Comparison of ENCODE assay signal across 10 cellular contexts in the genomic region with DNA sequence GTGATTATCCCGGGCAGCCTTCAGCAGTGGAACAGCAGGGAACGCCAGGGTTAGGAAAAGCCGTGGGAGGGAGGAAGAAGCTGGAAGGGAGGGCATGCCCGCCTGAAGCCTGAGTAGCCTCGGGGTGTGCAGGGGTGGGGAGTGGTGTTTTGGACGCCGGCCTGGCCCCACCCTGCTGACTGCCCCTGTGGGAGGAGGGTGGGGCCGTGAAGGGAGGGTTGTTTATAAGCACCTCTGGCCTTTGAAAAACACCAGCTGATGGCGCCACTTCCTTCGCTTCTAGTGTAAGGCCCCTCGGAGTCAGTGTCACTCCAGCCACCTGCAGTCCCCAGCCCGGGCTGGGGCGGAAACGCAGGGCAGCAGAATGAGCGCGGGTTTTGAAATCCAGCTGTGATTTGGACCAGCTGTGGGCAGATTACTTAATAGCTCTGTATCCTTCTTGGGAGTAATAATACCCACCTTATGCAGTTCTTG. TPM values are rescaled to one million over a fixed set of nuclear protein-coding genes. Genes with fewer than 3 reads are reported as not detected.
DNase-seq lines count a peak whose midpoint lies in the region; ATAC-seq, FAIRE-seq and TF ChIP-seq lines count a peak whose summit lies in the region.
"Had no signal": no experiment of that assay in that cellular context is flagged by ENCODE, and none has a peak within 500 bp of the region (broad histone marks: within the 10 kb centered on the region; RNA-seq: fewer than 3 reads in every experiment).

No MANE protein-coding gene starts in this region.

- intact Hi-C loops in K562 (cut with micrococcal nuclease), result loop anchor here (2.0 to 5.0 kb wide), 2 partner anchors 48 to 319 kb away; no protein-coding TSS in a partner anchor
- intact Hi-C loops in CD4-positive, alpha-beta T cell (cut with DNase I, micrococcal nuclease), result no loop called here

- POLR2A ChIA-PET in K562 (lab: Yijun Ruan, JAX), result no interaction called here
- POLR2A ChIA-PET in CD4-positive, alpha-beta T cell (lab: Charles Lee), result no interaction called here
- POLR2A ChIA-PET in activated CD4-positive, alpha-beta memory T cell treated with anti-CD3 and anti-CD28 coated beads, Interleukin-2, amount 10 ng/mL, durations not matched to agents 7 days and 5 days (lab: Charles Lee), result no interaction called here

- H3K9me1 ChIP-seq in K562 (ENCODE audit: control insufficient read depth, insufficient read depth, low read length), result no peaks in the 10 kb centered on the region

- TF ChIP-seq POLR2A in K562 (conservative IDR thresholded peaks at IDR 0.05), result no peak

- H3K4me1 Mint-ChIP-seq in CD4-positive, alpha-beta T cell (ENCODE audit: low read depth), result no peaks in the 10 kb centered on the region
- H3K4me1 Mint-ChIP-seq in activated CD4-positive, alpha-beta memory T cell treated with anti-CD3 and anti-CD28 coated beads, Interleukin-2, amount 10 ng/mL, durations not matched to agents 7 days and 5 days, result no peaks in the 10 kb centered on the region

- H3K27ac Mint-ChIP-seq in CD4-positive, alpha-beta T cell, result no peak overlapping the region
- H3K27ac Mint-ChIP-seq in activated CD4-positive, alpha-beta memory T cell treated with anti-CD3 and anti-CD28 coated beads, Interleukin-2, amount 10 ng/mL, durations not matched to agents 7 days and 5 days, result no peak overlapping the region

- no peaks in the 10 kb centered on the region for H3K27me3 ChIP-seq in HUES48 (ENCODE audit: control insufficient read depth, insufficient read depth, low read length)
- peaks cover 2 to 19% of the 10 kb centered on the region in 2 experiments; a peak in 3 of 5 replicates for H3K27me3 ChIP-seq in K562 (ENCODE audit: control insufficient read depth in 2 of 2, insufficient read depth in 2 of 2, low read length in 2 of 2)
- 0 out of 2 replicates have a peak, but pooled peaks cover 15% of the 10 kb centered on the region for H3K27me3 ChIP-seq in iPS-20b (ENCODE audit: insufficient read depth, low read length)
- no peaks in the 10 kb centered on the region for H3K27me3 ChIP-seq in CD4-positive, alpha-beta T cell (ENCODE audit: control insufficient read depth, insufficient read depth, low read length)

- DNase-seq in K562 (ENCODE audit: extremely low read depth in 1 of 4, low spot score in 3 of 4) (peak; percentile 48 to 64 (median 60)), stromal cell of bone marrow (ENCODE audit: low read depth) (peak; percentile 48), NCI-H1436 (lab: John Stamatoyannopoulos, UW) (no peak)
- no peak for DNase-seq in CD4-positive, alpha-beta T cell
- no peak for DNase-seq in activated CD4-positive, alpha-beta memory T cell treated with anti-CD3 and anti-CD28 coated beads, Interleukin-2, amount 10 ng/mL, durations not matched to agents 7 days and 5 days
- DNase-seq: stimulated activated naive CD4-positive, alpha-beta T cell; SW 1271 had no signal

- H2AFZ ChIP-seq in K562 (ENCODE audit: low read depth, low read length), result no peak overlapping the region

- peaks cover 5% of the 10 kb centered on the region; the same call in 1 of the 2 replicates for H3K4me1 ChIP-seq in HUES48 (ENCODE audit: control insufficient read depth, insufficient read depth, low read length)
- H3K4me1 ChIP-seq in K562 (replicated peaks in 1 of 2; ENCODE audit: control insufficient read depth in 2 of 2, insufficient read depth in 2 of 2, low read length in 2 of 2), result peaks cover 10 to 11% of the 10 kb centered on the region in 2 experiments
- H3K4me1 ChIP-seq in iPS-20b (ENCODE audit: insufficient read depth, low read length), result no peaks in the 10 kb centered on the region

- H4K20me1 ChIP-seq in K562 (replicated peaks; ENCODE audit: control insufficient read depth, insufficient read depth, low read length), result no peaks in the 10 kb centered on the region

- no peak for TF ChIP-seq EP300 in K562 (IDR thresholded peaks at IDR 0.05; ENCODE audit: low read length)

- BruUV-seq in K562 (replicated peaks; lab: Mats Ljungman, UMichigan), result no TSS peak

- H3K27me3 Mint-ChIP-seq in CD4-positive, alpha-beta T cell, result peaks cover 26% of the 10 kb centered on the region
- H3K27me3 Mint-ChIP-seq in activated CD4-positive, alpha-beta memory T cell treated with anti-CD3 and anti-CD28 coated beads, Interleukin-2, amount 10 ng/mL, durations not matched to agents 7 days and 5 days, result peaks cover 10% of the 10 kb centered on the region

- peak overlapping the region; percentile 44; the same call in 1 of the 2 replicates for H3K4me3 ChIP-seq in HUES48 (ENCODE audit: low read depth, low read length)
- H3K4me3 ChIP-seq in K562, result no peak overlapping the region
- peak overlapping the region; percentile 53; the same call in 1 of the 2 replicates for H3K4me3 ChIP-seq in iPS-20b (ENCODE audit: low read length)

- ATAC-seq in K562 (peak; percentile 89), GM18517 (IDR thresholded peaks at IDR 0.05; ENCODE audit: unreplicated experiment) (no peak)
- no peak for ATAC-seq in CD4-positive, alpha-beta T cell (ENCODE audit: poor library complexity)

- H3K36me3 Mint-ChIP-seq in CD4-positive, alpha-beta T cell (ENCODE audit: low read depth), result no peaks in the 10 kb centered on the region
- H3K36me3 Mint-ChIP-seq in activated CD4-positive, alpha-beta memory T cell treated with anti-CD3 and anti-CD28 coated beads, Interleukin-2, amount 10 ng/mL, durations not matched to agents 7 days and 5 days (ENCODE audit: low read depth), result no peaks in the 10 kb centered on the region

- 16% methylated on average over 16 of the region's 16 CpGs for WGBS in K562 (ENCODE audit: insufficient coverage, low coverage, missing lambda C conversion rate)

- H3K27ac ChIP-seq in HUES48 (ENCODE audit: low read depth, low read length) (no peak overlapping the region), K562 (ENCODE audit: extremely low read depth, low read depth, low read length) (no peak overlapping the region), iPS-20b (ENCODE audit: low read length) (no peak overlapping the region)
- H3K27ac ChIP-seq in CD4-positive, alpha-beta T cell (ENCODE audit: low read depth, low read length), result no peak overlapping the region

- FAIRE-seq in K562 (lab: Jason Lieb, UNC), result no peak

- CTCF ChIA-PET in K562 (lab: Yijun Ruan, JAX; ENCODE audit: low intra/inter-chr PET ratio), result interaction anchor here (0.6 kb wide), 1 partner anchor 15 kb away, joined by 3 read pairs; no protein-coding TSS in a partner anchor
- CTCF ChIA-PET in CD4-positive, alpha-beta T cell (lab: Charles Lee), result no interaction called here
- CTCF ChIA-PET in activated CD4-positive, alpha-beta memory T cell treated with anti-CD3 and anti-CD28 coated beads, Interleukin-2, amount 10 ng/mL, durations not matched to agents 7 days and 5 days (lab: Charles Lee), result interaction anchor here (0.6 kb wide), 2 partner anchors 334 to 456 kb away, joined by 3 read pairs; no protein-coding TSS in a partner anchor

- in situ Hi-C loops in K562 (cut with MboI), result no loop called here

- H3K36me3 ChIP-seq in HUES48 (ENCODE audit: control insufficient read depth, insufficient read depth, low read length) (no peaks in the 10 kb centered on the region), K562 (ENCODE audit: control insufficient read depth, insufficient read depth, low read length) (no peaks in the 10 kb centered on the region), iPS-20b (ENCODE audit: insufficient read depth, low read depth, low read length) (no peaks in the 10 kb centered on the region)

- no peak overlapping the region for H3K4me3 Mint-ChIP-seq in CD4-positive, alpha-beta T cell
- no peak overlapping the region for H3K4me3 Mint-ChIP-seq in activated CD4-positive, alpha-beta memory T cell treated with anti-CD3 and anti-CD28 coated beads, Interleukin-2, amount 10 ng/mL, durations not matched to agents 7 days and 5 days

- H3K9ac ChIP-seq in HUES48 (ENCODE audit: low read depth, low read length) (no peak overlapping the region), K562 (ENCODE audit: insufficient read depth in 1 of 2, low read depth in 2 of 2, low read length in 2 of 2) (no peak overlapping the region; a peak in 1 of 4 replicates), iPS-20b (ENCODE audit: low read depth, low read length) (peak overlapping the region; percentile 21; the same call in 1 of the 2 replicates)

- no peak overlapping the region for H3K4me2 ChIP-seq in K562 (ENCODE audit: insufficient read depth, low read length)

- TF ChIP-seq CTCF in K562 (IDR thresholded peaks at IDR 0.05 in 2 of 3, conservative IDR thresholded peaks at IDR 0.05 in 1 of 3; ENCODE audit: insufficient read depth in 2 of 3, low read depth in 1 of 3, low read length in 3 of 3), result peak; percentile 20 to 58 (median 33); a peak in 3 of 6 replicates
- TF ChIP-seq CTCF in CD4-positive, alpha-beta T cell (IDR thresholded peaks at IDR 0.05), result no peak

- no peaks in the 10 kb centered on the region for H3K9me3 Mint-ChIP-seq in CD4-positive, alpha-beta T cell
- no peaks in the 10 kb centered on the region for H3K9me3 Mint-ChIP-seq in activated CD4-positive, alpha-beta memory T cell treated with anti-CD3 and anti-CD28 coated beads, Interleukin-2, amount 10 ng/mL, durations not matched to agents 7 days and 5 days

- H3K79me2 ChIP-seq in K562 (ENCODE audit: control insufficient read depth, insufficient read depth, low read length), result no peaks in the 10 kb centered on the region

- TF ChIP-seq RAD21 in K562 (CRISPR knock-in tag; conservative IDR thresholded peaks at IDR 0.05 in 1 of 2, IDR thresholded peaks at IDR 0.05 in 1 of 2), result peak in 1 of 2 experiments; percentile 55; a peak in 2 of 4 replicates

- H3K9me3 ChIP-seq in HUES48 (ENCODE audit: control insufficient read depth, insufficient read depth, low read length) (no peaks in the 10 kb centered on the region), K562 (replicated peaks; ENCODE audit: control insufficient read depth, insufficient read depth, low read depth, low read length) (0 out of 2 replicates have a peak, but pooled peaks cover 2% of the 10 kb centered on the region), iPS-20b (ENCODE audit: insufficient read depth, low read depth, low read length) (no peaks in the 10 kb centered on the region; the same call in 1 of the 2 replicates)
- no peaks in the 10 kb centered on the region for H3K9me3 ChIP-seq in CD4-positive, alpha-beta T cell (ENCODE audit: control insufficient read depth, low read length)

RNA-seq across cellular contexts. Expression of gene BMP6, which starts 52.8 kb away (rescaled TPM):
- not detected in 2 replicates for total RNA-seq in K562 (2011; cell fraction: chromatin; rRNA removed; ENCODE audit: low replicate concordance)
- total RNA-seq in K562 (2011; cell fraction: nucleolus; rRNA removed), result 0.17 TPM in 1 of 2 replicates, not detected in the other
- not detected in 2 replicates for total RNA-seq in K562 (2011; cell fraction: nucleoplasm; rRNA removed)
- total RNA-seq in K562 (2014; rRNA removed) (not detected in 2 replicates), K562 (2014; rRNA removed; fragmentation: Illumina TruSeq; extraction: Trizol) (0.10 TPM in 1 of 2 replicates, not detected in the other), K562 (2015; rRNA removed; fragmentation: Illumina TruSeq; extraction: Trizol) (0.07 and 0.15 TPM in 2 replicates), K562 (2021) (0.07 and 0.13 TPM in 2 replicates)
- polyA plus RNA-seq in K562 (2011; rRNA removed) (0.04 and 0.15 TPM in 2 replicates), K562 (2014; fragmentation: Illumina TruSeq; extraction: Trizol) (0.10 TPM in 2 replicates), K562 (2014; fragmentation: Nextera tagmentation; extraction: Ambion mirVana) (under 1 TPM in 1 of 2 experiments, not detected in 1; 0.01 TPM), K562 (2014; rRNA removed) (0.05 and 0.22 TPM in 2 replicates)
- 0.06 and 0.21 TPM in 2 replicates for polyA plus RNA-seq in K562 (2011; cell fraction: cytosol; rRNA removed)
- 0.06 TPM in 1 of 2 replicates, not detected in the other for polyA plus RNA-seq in K562 (2011; cell fraction: nucleus; rRNA removed)
- 0.13 and 0.26 TPM in 2 replicates for polyA plus RNA-seq in K562 (2012)
- 0.07 and 0.36 TPM in 2 replicates for polyA minus RNA-seq in K562 (2011; rRNA and poly(A)+ RNA removed)
- 1.1 TPM in 1 of 2 replicates, not detected in the other for polyA minus RNA-seq in K562 (2011; cell fraction: cytosol; rRNA and poly(A)+ RNA removed)
- polyA minus RNA-seq in K562 (2011; cell fraction: nucleus; rRNA and poly(A)+ RNA removed), result 0.13 and 0.22 TPM in 2 replicates
- total RNA-seq in CD4-positive, alpha-beta T cell, result not detected
- not detected for total RNA-seq in activated CD4-positive, alpha-beta memory T cell treated with anti-CD3 and anti-CD28 coated beads, Interleukin-2, amount 10 ng/mL, durations not matched to agents 7 days and 5 days

Comparison
In these comparisons a context has a peak if more than half of its experiments do, and no peak if none do; other contexts are left out.
1. DNase-seq: peak in K562 (4 of 4) and stromal cell of bone marrow (single experiment); none in CD4-positive, alpha-beta T cell (0 of 10), NCI-H1436 (single experiment) and activated CD4-positive, alpha-beta memory T cell treated with anti-CD3 and anti-CD28 coated beads, Interleukin-2, amount 10 ng/mL, durations not matched to agents 7 days and 5 days (single experiment).